10 cellular contexts compared by ENCODE assay signal in the genomic region with DNA sequence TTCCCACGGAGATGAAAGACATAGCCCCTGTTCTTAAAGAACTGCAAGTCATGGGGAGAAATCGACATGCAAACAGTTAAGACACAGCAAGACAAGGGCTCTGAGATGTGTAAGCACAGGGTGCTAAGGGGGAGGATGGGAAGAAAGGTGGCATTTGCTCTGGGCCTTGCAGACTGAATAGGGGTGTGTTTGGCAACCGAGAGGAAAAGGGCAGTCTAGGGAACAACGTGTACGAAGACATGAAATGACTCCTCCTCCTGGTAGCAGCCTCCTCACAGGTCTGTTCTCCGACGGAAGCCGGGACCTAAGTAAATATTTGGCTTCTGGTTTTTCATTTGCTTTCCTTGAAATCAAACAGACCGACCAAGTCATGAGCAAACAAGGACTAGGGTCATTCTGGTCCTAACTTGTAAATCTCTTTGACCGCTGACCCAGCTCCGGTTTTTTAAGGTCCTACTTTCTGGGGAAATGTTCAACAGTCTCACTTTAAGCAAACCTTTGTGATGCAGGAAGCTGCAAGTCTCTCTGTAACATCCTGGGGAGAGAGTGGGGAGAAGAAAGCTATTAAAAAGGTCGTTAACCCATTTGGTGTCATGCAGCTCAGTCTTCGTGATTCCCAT. TPM values are rescaled to one million over a fixed set of nuclear protein-coding genes. Genes with fewer than 3 reads are reported as not detected.
DNase-seq lines count a peak whose midpoint lies in the region; ATAC-seq, FAIRE-seq and TF ChIP-seq lines count a peak whose summit lies in the region.
"Had no signal": no experiment of that assay in that cellular context is flagged by ENCODE, and none has a peak within 500 bp of the region (broad histone marks: within the 10 kb centered on the region; RNA-seq: fewer than 3 reads in every experiment).

No MANE protein-coding gene starts in this region.

- H3K4me3 Mint-ChIP-seq in CD8-positive, alpha-beta memory T cell: peak overlapping the region in 6 of 7 donors; percentile 56 to 84 (median 78)
- peak overlapping the region; percentile 68 to 83 (median 78) for H3K4me3 Mint-ChIP-seq in naive thymus-derived CD8-positive, alpha-beta T cell

- no peak for TF ChIP-seq CTCF in cardiac fibroblast (IDR thresholded peaks at IDR 0.05; ENCODE audit: low read depth, low read length)

- H3K9me3 ChIP-seq in CD8-positive, alpha-beta memory T cell (ENCODE audit: low read length): no peaks in the 10 kb centered on the region
- H3K9me3 ChIP-seq: tibial nerve had no signal

- peaks cover 15 to 59% of the 10 kb centered on the region in 2 donors for H3K27me3 Mint-ChIP-seq in CD8-positive, alpha-beta memory T cell
- peaks cover 3 to 13% (median 9%) of the 10 kb centered on the region in 5 donors for H3K27me3 Mint-ChIP-seq in naive thymus-derived CD8-positive, alpha-beta T cell

- peaks cover 35% of the 10 kb centered on the region for H3K4me1 ChIP-seq in CD8-positive, alpha-beta memory T cell (ENCODE audit: insufficient read depth, low read length)

- POLR2A ChIA-PET in CD8-positive, alpha-beta memory T cell (lab: Charles Lee): no interaction called here
- POLR2A ChIA-PET in naive thymus-derived CD8-positive, alpha-beta T cell (lab: Charles Lee): no interaction called here

- CTCF ChIA-PET in CD8-positive, alpha-beta memory T cell (lab: Charles Lee): no interaction called here

- peak; percentile 74 to 78 for ATAC-seq in naive thymus-derived CD8-positive, alpha-beta T cell
- ATAC-seq in HG03460 (IDR thresholded peaks at IDR 0.05; ENCODE audit: unreplicated experiment) (no peak), SK-N-SH treated with all-trans-retinoic acid at 6 μM for 48 hours (no peak)

- H3K36me3 Mint-ChIP-seq in CD8-positive, alpha-beta memory T cell: no peaks in the 10 kb centered on the region
- peaks cover 0 to 2% (median 0%) of the 10 kb centered on the region in 3 donors for H3K36me3 Mint-ChIP-seq in naive thymus-derived CD8-positive, alpha-beta T cell

- H3K27ac Mint-ChIP-seq in CD8-positive, alpha-beta memory T cell: peak overlapping the region in 5 of 8 donors; percentile 14 to 80 (median 24)
- H3K27ac Mint-ChIP-seq in naive thymus-derived CD8-positive, alpha-beta T cell: peak overlapping the region; percentile 15 to 91 (median 86)

- no peaks in the 10 kb centered on the region for H3K9me3 Mint-ChIP-seq in CD8-positive, alpha-beta memory T cell
- peaks cover 0 to under 1% (median 0%) of the 10 kb centered on the region in 9 donors for H3K9me3 Mint-ChIP-seq in naive thymus-derived CD8-positive, alpha-beta T cell

- H3K4me1 Mint-ChIP-seq in CD8-positive, alpha-beta memory T cell: peaks cover 10 to 12% (median 11%) of the 10 kb centered on the region in 3 donors
- H3K4me1 Mint-ChIP-seq in naive thymus-derived CD8-positive, alpha-beta T cell: peaks cover 13 to 43% (median 34%) of the 10 kb centered on the region in 4 donors

- H3K27ac ChIP-seq in CD8-positive, alpha-beta memory T cell (ENCODE audit: low read depth, low read length): no peak overlapping the region

- H3K36me3 ChIP-seq in CD8-positive, alpha-beta memory T cell (ENCODE audit: insufficient read depth, low read length): no peaks in the 10 kb centered on the region

- FAIRE-seq in RCC 7860 (lab: Jason Lieb, UNC): no peak

- H3K27me3 ChIP-seq in CD8-positive, alpha-beta memory T cell (ENCODE audit: insufficient read depth, low read length, poor library complexity, severe bottlenecking): no peaks in the 10 kb centered on the region
- H3K27me3 ChIP-seq: tibial nerve had no signal

- peak in 1 of 5 donors; percentile 18 for DNase-seq in CD8-positive, alpha-beta memory T cell
- DNase-seq in NCI-H146 (lab: John Stamatoyannopoulos, UW) (peak; percentile 91), cardiac fibroblast (ENCODE audit: low read depth in 2 of 2) (peak; percentile 44), RCC 7860 (ENCODE audit: low spot score) (no peak), NCI-H128 (lab: John Stamatoyannopoulos, UW; ENCODE audit: unreplicated experiment) (no peak)
- DNase-seq in naive thymus-derived CD8-positive, alpha-beta T cell: peak in 3 of 10 donors; percentile 4 to 21 (median 13)

- peak overlapping the region; percentile 16 for H3K4me3 ChIP-seq in CD8-positive, alpha-beta memory T cell (ENCODE audit: low read length)
- H3K4me3 ChIP-seq in cardiac fibroblast (replicated peaks in 1 of 2; ENCODE audit: low read depth in 2 of 2, low read length in 2 of 2): no peak overlapping the region
- H3K4me3 ChIP-seq: skin epidermis, tibial nerve had no signal

TF ChIP-seq in SK-N-SH treated with all-trans-retinoic acid at 6 μM for 48 hours, 23 proteins besides CTCF, POLR2A, EP300 and RAD21:
- no peak for TF ChIP-seq TOX (CRISPR knock-in tag; IDR thresholded peaks at IDR 0.05; ENCODE audit: borderline replicate concordance)
- TF ChIP-seq ISL1 (CRISPR knock-in tag; IDR thresholded peaks at IDR 0.05): no peak
- no peak for TF ChIP-seq RARB (CRISPR knock-in tag; IDR thresholded peaks at IDR 0.05)
TF ChIP-seq in SK-N-SH treated with all-trans-retinoic acid at 6 μM for 48 hours: peak in this region for 0.

RNA-seq across cellular contexts. Expression of a gene that starts 19.7 kb away (rescaled TPM):
- total RNA-seq in CD8-positive, alpha-beta memory T cell: not detected
- polyA plus RNA-seq in CD8-positive, alpha-beta memory T cell: not detected
- total RNA-seq in naive thymus-derived CD8-positive, alpha-beta T cell: not detected
- not detected for polyA plus RNA-seq in naive thymus-derived CD8-positive, alpha-beta T cell

Comparison
In these comparisons a context has a peak if more than half of its experiments do, and no peak if none do; other contexts are left out.
1. DNase-seq: peak in NCI-H146 (single experiment) and cardiac fibroblast (2 of 2); none in RCC 7860 (single experiment) and NCI-H128 (single experiment).
2. ATAC-seq: peak in naive thymus-derived CD8-positive, alpha-beta T cell (2 of 2); none in HG03460 (single experiment) and SK-N-SH treated with all-trans-retinoic acid at 6 μM for 48 hours (single experiment).